ENCODE assay signal across 8 cellular contexts in the genomic region with DNA sequence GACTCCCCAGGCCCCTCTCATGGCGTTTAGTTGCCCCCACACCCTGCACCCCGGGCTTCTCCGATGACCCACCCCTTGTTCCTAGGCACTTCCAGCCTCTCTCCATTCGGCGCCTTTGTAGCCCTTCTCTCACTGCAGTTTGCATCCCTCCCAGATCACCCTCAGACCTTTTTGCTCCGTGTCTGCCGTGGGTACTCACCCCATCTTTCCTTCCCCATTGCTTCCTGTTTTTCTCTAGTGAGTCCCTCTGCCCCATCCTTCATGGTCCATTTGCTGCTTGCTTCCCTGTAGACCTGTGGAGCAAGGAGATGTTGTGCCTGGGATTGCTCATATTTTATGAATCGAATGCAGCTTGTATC. TPM values are rescaled to one million over a fixed set of nuclear protein-coding genes. Genes with fewer than 3 reads are reported as not detected.
DNase-seq lines count a peak whose midpoint lies in the region; ATAC-seq and TF ChIP-seq lines count a peak whose summit lies in the region.

No MANE protein-coding gene starts in this region.

- peaks cover 0 to 17% of the 10 kb centered on the region in 2 donors for H3K4me1 ChIP-seq in right atrium auricular region

- CTCF ChIA-PET in GM10248 (lab: Yijun Ruan, JAX) = interaction anchor here (0.6 to 3.1 kb wide), 12 partner anchors 9 to 152 kb away, joined by 3 to 34 read pairs (median 4); no protein-coding TSS in a partner anchor

- peaks cover 47% of the 10 kb centered on the region for H3K36me3 ChIP-seq in WERI-Rb-1
- peaks cover 33% of the 10 kb centered on the region for H3K36me3 ChIP-seq in right atrium auricular region

- POLR2A ChIA-PET in GM10248 (lab: Yijun Ruan, JAX) = no interaction called here

- H3K27me3 ChIP-seq in WERI-Rb-1 (ENCODE audit: insufficient read depth, low read depth, severe bottlenecking) = no peaks in the 10 kb centered on the region
- no peaks in the 10 kb centered on the region for H3K27me3 ChIP-seq in right atrium auricular region

- H3K27ac Mint-ChIP-seq in activated naive CD4-positive, alpha-beta T cell treated with anti-CD3 and anti-CD28 coated beads, Interleukin-2, amount 50 U/mL, for 24 hours = peak overlapping the region; percentile 96

- TF ChIP-seq CTCF in WERI-Rb-1 (IDR thresholded peaks at IDR 0.05; ENCODE audit: low read depth, low read length) (no peak), right atrium auricular region (IDR thresholded peaks at IDR 0.05) (no peak), GM10248 (IDR thresholded peaks at IDR 0.05; ENCODE audit: control extremely low read depth, extremely low read depth, low read depth, missing control alignments) (no peak)

- no peaks in the 10 kb centered on the region for H3K27me3 Mint-ChIP-seq in activated naive CD4-positive, alpha-beta T cell treated with anti-CD3 and anti-CD28 coated beads, Interleukin-2, amount 50 U/mL, for 24 hours

- H3K27ac ChIP-seq in WERI-Rb-1 (peak overlapping the region; percentile 93), right atrium auricular region (peak overlapping the region; percentile 79 to 83), skin epidermis (peak overlapping the region; percentile 80 to 99 (median 92))

- H3K4me3 ChIP-seq in WERI-Rb-1 (ENCODE audit: low read depth, low read length) (peak overlapping the region; percentile 78), right atrium auricular region (peak overlapping the region; percentile 85 to 91), skin epidermis (peak overlapping the region; percentile 61 to 93 (median 81))

- H3K4me1 Mint-ChIP-seq in activated naive CD4-positive, alpha-beta T cell treated with anti-CD3 and anti-CD28 coated beads, Interleukin-2, amount 50 U/mL, for 24 hours = peaks cover 57% of the 10 kb centered on the region

- ATAC-seq in HG02798 (IDR thresholded peaks at IDR 0.05; ENCODE audit: poor library complexity, unreplicated experiment) = no peak

- H3K36me3 Mint-ChIP-seq in activated naive CD4-positive, alpha-beta T cell treated with anti-CD3 and anti-CD28 coated beads, Interleukin-2, amount 50 U/mL, for 24 hours = peaks cover 22% of the 10 kb centered on the region

- no peak for DNase-seq in activated naive CD4-positive, alpha-beta T cell treated with Interleukin-2 at 50 U/mL for 16 hours
- no peak for DNase-seq in WERI-Rb-1
- DNase-seq in right atrium auricular region (ENCODE audit: low spot score) = no peak
- no peak for DNase-seq in islet precursor cell
- no peak for DNase-seq in GM10248 (ENCODE audit: extremely low spot score)

- no peaks in the 10 kb centered on the region for H3K9me3 ChIP-seq in WERI-Rb-1 (ENCODE audit: severe bottlenecking)
- H3K9me3 ChIP-seq in right atrium auricular region = no peaks in the 10 kb centered on the region

- H3K9me3 Mint-ChIP-seq in activated naive CD4-positive, alpha-beta T cell treated with anti-CD3 and anti-CD28 coated beads, Interleukin-2, amount 50 U/mL, for 24 hours = no peaks in the 10 kb centered on the region

- H3K4me3 Mint-ChIP-seq in activated naive CD4-positive, alpha-beta T cell treated with anti-CD3 and anti-CD28 coated beads, Interleukin-2, amount 50 U/mL, for 24 hours = peak overlapping the region; percentile 90

RNA-seq across cellular contexts. Expression of gene DENR, which starts 0.6 kb away (rescaled TPM):
- total RNA-seq in right atrium auricular region = 10 to 100 TPM; 14.7 to 16.1 TPM

RNA-seq across cellular contexts. Expression of gene CCDC62, which starts 21.2 kb away (rescaled TPM):
- total RNA-seq in right atrium auricular region = under 1 TPM; 0.48 to 0.67 TPM

RNA-seq across cellular contexts. Expression of gene HCAR1, which starts 22.5 kb away (rescaled TPM):
- under 1 TPM in 1 of 2 donors, not detected in 1; 0.12 TPM for total RNA-seq in right atrium auricular region

RNA-seq across cellular contexts. Expression of gene HCAR3, which starts 36.6 kb away (rescaled TPM):
- not detected for total RNA-seq in right atrium auricular region

RNA-seq across cellular contexts. Expression of gene HCAR2, which starts 50.0 kb away (rescaled TPM):
- total RNA-seq in right atrium auricular region = under 1 TPM in 1 of 2 donors, not detected in 1; 0.79 TPM
